18 cellular contexts compared by ENCODE assay signal in genomic region chr13:74090397-74090796, GRCh38. TPM values are rescaled to one million over a fixed set of nuclear protein-coding genes. Genes with fewer than 3 reads are reported as not detected.
DNase-seq lines count a peak whose midpoint lies in the region; ATAC-seq and TF ChIP-seq lines count a peak whose summit lies in the region.
"Had no signal": no experiment of that assay in that cellular context is flagged by ENCODE, and none has a peak within 500 bp of the region (broad histone marks: within the 10 kb centered on the region; RNA-seq: fewer than 3 reads in every experiment).

No MANE protein-coding gene starts in this region.

- H3K4ac ChIP-seq in IMR-90 (ENCODE audit: low read depth, low read length): no peak overlapping the region

- intact Hi-C loops in IMR-90 (cut with micrococcal nuclease): loop anchor here (5.0 kb wide), 1 partner anchor 37 kb away; no protein-coding TSS in a partner anchor
- intact Hi-C loops in left cardiac atrium (cut with DNase I): no loop called here

- no peak overlapping the region for H2BK5ac ChIP-seq in IMR-90 (ENCODE audit: low read depth, low read length, poor library complexity, severe bottlenecking)

- H4K91ac ChIP-seq in IMR-90 (ENCODE audit: insufficient read depth, low read depth, low read length): no peak overlapping the region

- no peak overlapping the region for H3K18ac ChIP-seq in IMR-90 (ENCODE audit: low read depth, low read length)

- H3K4me1 ChIP-seq in IMR-90 (ENCODE audit: control insufficient read depth, insufficient read depth, low read length): peaks cover 4% of the 10 kb centered on the region; the same call in 1 of the 2 replicates
- H3K4me1 ChIP-seq: BE2C, prostate gland had no signal

- CTCF ChIA-PET in IMR-90 (lab: Yijun Ruan, JAX): no interaction called here
- CTCF ChIA-PET in activated CD8-positive, alpha-beta T cell treated with anti-CD3 and anti-CD28 coated beads, Interleukin-2, amount 10 ng/mL, durations not matched to agents 7 days and 5 days (lab: Charles Lee): interaction anchor here (0.9 to 1.6 kb wide), 3 partner anchors 28 to 197 kb away, joined by 3 to 5 read pairs (median 4); no protein-coding TSS in a partner anchor

- dilution Hi-C loops in IMR-90 (cut with HindIII; ENCODE audit: low sequenced_read_pairs, unreplicated experiment): no loop called here

- no peaks in the 10 kb centered on the region for H3K9me3 ChIP-seq in IMR-90 (ENCODE audit: control insufficient read depth, insufficient read depth, low read length)
- H3K9me3 ChIP-seq: BE2C, prostate gland had no signal

- in situ Hi-C loops in IMR-90 (cut with MboI; ENCODE audit: low sequenced_read_pairs): no loop called here

- H3K14ac ChIP-seq in IMR-90 (replicated peaks; ENCODE audit: low read depth, low read length): no peak overlapping the region

- H3K23ac ChIP-seq in IMR-90 (ENCODE audit: low read depth, low read length): no peak overlapping the region

- no peak overlapping the region for H3K4me3 Mint-ChIP-seq in activated CD8-positive, alpha-beta T cell treated with anti-CD3 and anti-CD28 coated beads, Interleukin-2, amount 10 ng/mL, durations not matched to agents 7 days and 5 days
- H3K4me3 Mint-ChIP-seq in naive thymus-derived CD8-positive, alpha-beta T cell: peak overlapping the region in 7 of 10 donors; percentile 0 to 46 (median 4)
- H3K4me3 Mint-ChIP-seq: nephron progenitor cell had no signal

- H3K9me3 Mint-ChIP-seq in activated CD8-positive, alpha-beta T cell treated with anti-CD3 and anti-CD28 coated beads, Interleukin-2, amount 10 ng/mL, durations not matched to agents 7 days and 5 days (ENCODE audit: insufficient read depth): no peaks in the 10 kb centered on the region
- H3K9me3 Mint-ChIP-seq in naive thymus-derived CD8-positive, alpha-beta T cell: no peaks in the 10 kb centered on the region

- no peak for TF ChIP-seq POLR2A in IMR-90 (IDR thresholded peaks at IDR 0.05; ENCODE audit: low read depth, low read length)

- H3K4me3 ChIP-seq in IMR-90 (ENCODE audit: insufficient read depth, low read depth, low read length): no peak overlapping the region
- H3K4me3 ChIP-seq: hepatocyte, prostate gland had no signal

- H3K27ac ChIP-seq in IMR-90 (ENCODE audit: insufficient read depth, low read length): no peak overlapping the region
- H3K27ac ChIP-seq: hepatocyte, prostate gland had no signal

- no peak overlapping the region for H2AFZ ChIP-seq in IMR-90 (replicated peaks; ENCODE audit: low read length, poor library complexity)
- H2AFZ ChIP-seq: hepatocyte had no signal

- H3K9ac ChIP-seq in IMR-90 (ENCODE audit: low read depth, low read length): no peak overlapping the region

- BruUV-seq in IMR-90 (replicated peaks; lab: Mats Ljungman, UMichigan): no TSS peak

- H4K5ac ChIP-seq in IMR-90 (ENCODE audit: low read depth, low read length): no peak overlapping the region

- peak; percentile 51 to 68 for ATAC-seq in activated CD4-positive, CD25-positive, alpha-beta regulatory T cell treated with anti-CD3 and anti-CD28 coated beads, Interleukin-2, amount 50 U/mL, for 24 hours
- ATAC-seq in IMR-90 (ENCODE audit: low read depth): no peak
- ATAC-seq in activated CD8-positive, alpha-beta T cell treated with anti-CD3 and anti-CD28 coated beads, Interleukin-2, amount 10 ng/mL, durations not matched to agents 7 days and 5 days: peak; percentile 34
- no peak for ATAC-seq in naive thymus-derived CD8-positive, alpha-beta T cell
- no peak for ATAC-seq in left cardiac atrium

- no peak overlapping the region for H3K56ac ChIP-seq in IMR-90 (ENCODE audit: extremely low read depth, insufficient read depth, low read length)

- H3K27ac Mint-ChIP-seq in activated CD8-positive, alpha-beta T cell treated with anti-CD3 and anti-CD28 coated beads, Interleukin-2, amount 10 ng/mL, durations not matched to agents 7 days and 5 days: no peak overlapping the region
- H3K27ac Mint-ChIP-seq in naive thymus-derived CD8-positive, alpha-beta T cell: peak overlapping the region in 3 of 10 donors; percentile 10 to 85 (median 26)
- H3K27ac Mint-ChIP-seq: nephron progenitor cell had no signal

- no CpG with 5 or more reads among the region's 3 CpGs for WGBS in IMR-90 (ENCODE audit: extremely low coverage in 2 of 2, insufficient read length in 1 of 2), 2 experiments

- no peak overlapping the region for H2AK5ac ChIP-seq in IMR-90 (ENCODE audit: low read depth, low read length)

- H4K8ac ChIP-seq in IMR-90 (ENCODE audit: low read depth in 2 of 2, low read length in 2 of 2): no peak overlapping the region

- H3K4me1 Mint-ChIP-seq in activated CD8-positive, alpha-beta T cell treated with anti-CD3 and anti-CD28 coated beads, Interleukin-2, amount 10 ng/mL, durations not matched to agents 7 days and 5 days (ENCODE audit: low read depth): peaks cover 47% of the 10 kb centered on the region
- H3K4me1 Mint-ChIP-seq in naive thymus-derived CD8-positive, alpha-beta T cell: peaks cover 34 to 82% (median 70%) of the 10 kb centered on the region in 4 donors

- POLR2A ChIA-PET in IMR-90 (lab: Charles Lee; ENCODE audit: unreplicated experiment): no interaction called here
- POLR2A ChIA-PET in activated CD8-positive, alpha-beta T cell treated with anti-CD3 and anti-CD28 coated beads, Interleukin-2, amount 10 ng/mL, durations not matched to agents 7 days and 5 days (lab: Charles Lee): interaction anchor here (0.9 to 1.0 kb wide), 2 partner anchors 42 to 45 kb away, joined by 3 to 6 read pairs; no protein-coding TSS in a partner anchor
- POLR2A ChIA-PET in naive thymus-derived CD8-positive, alpha-beta T cell (lab: Charles Lee): no interaction called here

- no peak for DNase-seq in activated CD4-positive, CD25-positive, alpha-beta regulatory T cell treated with anti-CD3 and anti-CD28 coated beads, Interleukin-2, amount 50 U/mL, for 72 hours
- DNase-seq in IMR-90 (peak; percentile 18), DMS79 treated with DMSO at 0.1 percent for 48 hours (lab: John Stamatoyannopoulos, UW) (no peak), left cardiac atrium (no peak)
- no peak for DNase-seq in activated CD8-positive, alpha-beta T cell treated with anti-CD3 and anti-CD28 coated beads, Interleukin-2, amount 10 ng/mL, durations not matched to agents 7 days and 5 days
- DNase-seq in naive thymus-derived CD8-positive, alpha-beta T cell: no peak
- no peak for DNase-seq in stimulated activated CD4-positive, alpha-beta T cell treated with anti-CD3 and anti-CD28 coated beads, Interleukin-4, amount 100 ng/mL, for 4 hours
- DNase-seq: 8988T; activated effector memory CD4-positive, alpha-beta T cell treated with anti-CD3 and anti-CD28 coated beads, Interleukin-2, amount 50 U/mL, for 16 hours; BE2C; DMS153; NCI-H146; nephron progenitor cell; RPMI8226; stimulated activated CD4-positive, alpha-beta T cell treated with anti-CD3 and anti-CD28 coated beads, Interleukin-2, amount 100 ng/mL, for 48 hours had no signal

- peaks cover 15% of the 10 kb centered on the region for H3K36me3 Mint-ChIP-seq in activated CD8-positive, alpha-beta T cell treated with anti-CD3 and anti-CD28 coated beads, Interleukin-2, amount 10 ng/mL, durations not matched to agents 7 days and 5 days (ENCODE audit: low read depth)
- H3K36me3 Mint-ChIP-seq in naive thymus-derived CD8-positive, alpha-beta T cell: peaks cover 0 to 6% (median 5%) of the 10 kb centered on the region in 3 donors

- H3K4me2 ChIP-seq in IMR-90 (ENCODE audit: low read depth, low read length): no peak overlapping the region
- H3K4me2 ChIP-seq: hepatocyte had no signal

- TF ChIP-seq RAD21 in IMR-90 (IDR thresholded peaks at IDR 0.05; ENCODE audit: low read length): no peak

- H2AK9ac ChIP-seq in IMR-90 (replicated peaks; ENCODE audit: low read depth, low read length, poor library complexity): no peak overlapping the region

- H2BK120ac ChIP-seq in IMR-90 (ENCODE audit: low read depth, low read length): no peak overlapping the region

- H2BK15ac ChIP-seq in IMR-90 (ENCODE audit: low read depth, low read length): no peak overlapping the region

- peaks cover 4% of the 10 kb centered on the region for H3K9me1 ChIP-seq in IMR-90 (ENCODE audit: insufficient read depth, low read length)

- H3K27me3 ChIP-seq in IMR-90 (ENCODE audit: control insufficient read depth, insufficient read depth, low read length): no peaks in the 10 kb centered on the region
- H3K27me3 ChIP-seq: BE2C, hepatocyte had no signal

- H2BK20ac ChIP-seq in IMR-90 (ENCODE audit: low read depth, low read length): no peak overlapping the region

- TF ChIP-seq CTCF in IMR-90 (conservative IDR thresholded peaks at IDR 0.05; ENCODE audit: low read depth, low read length): no peak

- peaks cover 31% of the 10 kb centered on the region; the same call in 1 of the 2 replicates for H4K20me1 ChIP-seq in IMR-90 (ENCODE audit: insufficient read depth, low read length)

- H3K36me3 ChIP-seq in IMR-90 (ENCODE audit: control insufficient read depth, insufficient read depth, low read length): no peaks in the 10 kb centered on the region
- H3K36me3 ChIP-seq: BE2C, prostate gland had no signal

- H3K27me3 Mint-ChIP-seq in activated CD8-positive, alpha-beta T cell treated with anti-CD3 and anti-CD28 coated beads, Interleukin-2, amount 10 ng/mL, durations not matched to agents 7 days and 5 days (ENCODE audit: low read depth): no peaks in the 10 kb centered on the region
- no peaks in the 10 kb centered on the region for H3K27me3 Mint-ChIP-seq in naive thymus-derived CD8-positive, alpha-beta T cell

- H3K79me1 ChIP-seq in IMR-90 (ENCODE audit: low read depth in 1 of 2, low read length in 2 of 2): peaks cover 24 to 57% of the 10 kb centered on the region in 2 experiments

TF ChIP-seq in IMR-90, 13 proteins besides CTCF, POLR2A, EP300 and RAD21 (continues in another document):
- TF ChIP-seq MXI1 (IDR thresholded peaks at IDR 0.05; ENCODE audit: borderline replicate concordance, low read depth, low read length) (no peak), SMC3 (IDR thresholded peaks at IDR 0.05; ENCODE audit: low read depth, low read length) (no peak)

RNA-seq across cellular contexts. Expression of gene KLF12, which starts 43.8 kb away (rescaled TPM):
- 44.8 and 45.0 TPM in 2 replicates for total RNA-seq in IMR-90 (2012; rRNA removed)
- polyA plus RNA-seq in IMR-90 (2012; rRNA removed): 8.8 and 10.5 TPM in 2 replicates
- 2.9 and 3.7 TPM in 2 replicates for polyA plus RNA-seq in IMR-90 (2012; cell fraction: cytosol; rRNA removed)
- 8.4 and 31.2 TPM in 2 replicates for polyA plus RNA-seq in IMR-90 (2012; cell fraction: nucleus; rRNA removed; ENCODE audit: low replicate concordance)
- total RNA-seq in activated CD8-positive, alpha-beta T cell treated with anti-CD3 and anti-CD28 coated beads, Interleukin-2, amount 10 ng/mL, durations not matched to agents 7 days and 5 days: 10 to 100 TPM; 24.6 to 26.3 TPM
- total RNA-seq in naive thymus-derived CD8-positive, alpha-beta T cell: 10 to 100 TPM; 72.6 to 77.9 TPM
- 10 to 100 TPM; 19.8 to 29.6 (median 20.0) TPM for polyA plus RNA-seq in naive thymus-derived CD8-positive, alpha-beta T cell
- 10 to 100 TPM; 13.9 to 14.0 TPM for total RNA-seq in left cardiac atrium

Comparison
In these comparisons a context has a peak if more than half of its experiments do, and no peak if none do; other contexts are left out.
1. ATAC-seq: peak in activated CD4-positive, CD25-positive, alpha-beta regulatory T cell treated with anti-CD3 and anti-CD28 coated beads, Interleukin-2, amount 50 U/mL, for 24 hours (2 of 2) and activated CD8-positive, alpha-beta T cell treated with anti-CD3 and anti-CD28 coated beads, Interleukin-2, amount 10 ng/mL, durations not matched to agents 7 days and 5 days (single experiment); none in IMR-90 (single experiment), naive thymus-derived CD8-positive, alpha-beta T cell (0 of 2) and left cardiac atrium (0 of 2).